29 cellular contexts compared by ENCODE assay signal in the genomic region with DNA sequence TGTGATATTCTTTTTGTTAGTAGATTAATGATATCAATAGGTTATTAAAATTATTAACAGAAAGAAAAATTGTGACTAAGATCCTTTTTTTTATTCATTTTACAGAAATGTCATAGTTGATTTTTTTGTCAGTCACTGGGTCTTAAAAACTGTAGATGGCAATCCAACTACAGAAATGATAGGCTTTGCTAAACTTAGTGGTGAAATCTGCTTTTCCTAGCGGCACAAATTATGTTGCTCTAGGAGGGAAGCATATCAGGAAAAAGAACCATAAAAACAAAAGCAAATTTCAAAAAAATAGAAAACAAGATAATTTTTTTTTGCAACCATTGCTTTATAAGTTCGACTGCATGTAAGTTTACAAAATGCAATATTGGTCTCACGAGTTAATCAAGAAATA.
DNase-seq lines count a peak whose midpoint lies in the region; FAIRE-seq and TF ChIP-seq lines count a peak whose summit lies in the region.
"Had no signal": no experiment of that assay in that cellular context is flagged by ENCODE, and none has a peak within 500 bp of the region (broad histone marks: within the 10 kb centered on the region; RNA-seq: fewer than 3 reads in every experiment).

No MANE protein-coding gene starts in this region.

- H3K4me3 ChIP-seq in LNCaP clone FGC (ENCODE audit: low read depth, low read length) (no peak overlapping the region), endodermal cell (ENCODE audit: low read length) (no peak overlapping the region)
- H3K4me3 ChIP-seq: A549, GM12878, GM23338, HAP-1, MG63, PC-9, SJCRH30 had no signal

- peaks cover 16% of the 10 kb centered on the region for H3K4me1 Mint-ChIP-seq in mesothelial cell of epicardium
- H3K4me1 Mint-ChIP-seq in type B pancreatic cell (ENCODE audit: unreplicated experiment): peaks cover 6% of the 10 kb centered on the region
- peaks cover 7% of the 10 kb centered on the region for H3K4me1 Mint-ChIP-seq in endodermal cell
- H3K4me1 Mint-ChIP-seq: CD4-positive, alpha-beta memory T cell; GM23338 had no signal

- FAIRE-seq in frontal cortex (lab: Jason Lieb, UNC): peak; percentile 50
- FAIRE-seq: A549, GM12878 had no signal

- H3K36me3 Mint-ChIP-seq in mesothelial cell of epicardium (no peaks in the 10 kb centered on the region), type B pancreatic cell (no peaks in the 10 kb centered on the region), endodermal cell (ENCODE audit: low read depth) (no peaks in the 10 kb centered on the region)
- H3K36me3 Mint-ChIP-seq: CD4-positive, alpha-beta memory T cell had no signal

- 91% methylated on average over 2 of the region's 3 CpGs; no CpG with 5 or more reads in 1 of the 2 experiments for WGBS in endodermal cell (ENCODE audit: insufficient coverage in 1 of 2, insufficient read length in 1 of 2), 2 experiments

- DNase-seq in LNCaP clone FGC (ENCODE audit: low read depth) (no peak), frontal cortex (ENCODE audit: low spot score in 2 of 2) (no peak), mesothelial cell of epicardium (ENCODE audit: low spot score in 2 of 2, unreplicated experiment in 2 of 2) (no peak), type B pancreatic cell (ENCODE audit: extremely low spot score, unreplicated experiment) (no peak), amygdala (lab: John Stamatoyannopoulos, UW) (no peak), NCI-H146 treated with DMSO at 0.1 percent for 48 hours (lab: John Stamatoyannopoulos, UW; ENCODE audit: unreplicated experiment) (no peak), endodermal cell (no peak)
- DNase-seq: AML-193; C1 segment of cervical spinal cord; CD4-positive, alpha-beta memory T cell; COR-L47; DMS79; EL; GDM1; HFFc6; KBM-7; MG63; NCI-H1105 treated with DMSO at 0.1 percent for 48 hours; NCI-H146; NCI-H2029; NCI-H446; NCI-H524 treated with DMSO at 0.1 percent for 48 hours; NCI-H774; PC-9; SJCRH30 had no signal

- TF ChIP-seq CTCF in LNCaP clone FGC (IDR thresholded peaks at IDR 0.05; ENCODE audit: control insufficient read depth, extremely low read depth, insufficient read depth): peak; percentile 13; the same call in 1 of the 2 replicates
- TF ChIP-seq CTCF in mesothelial cell of epicardium (IDR thresholded peaks at IDR 0.05; ENCODE audit: unreplicated experiment): no peak
- TF ChIP-seq CTCF in type B pancreatic cell (conservative IDR thresholded peaks at IDR 0.05): peak; percentile 26
- no peak for TF ChIP-seq CTCF in endodermal cell (conservative IDR thresholded peaks at IDR 0.05)

- no peaks in the 10 kb centered on the region for H3K36me3 ChIP-seq in endodermal cell (ENCODE audit: control insufficient read depth, insufficient read depth, low read length)
- H3K36me3 ChIP-seq: HAP-1, MG63, SJCRH30 had no signal

- no peaks in the 10 kb centered on the region for H3K27me3 Mint-ChIP-seq in mesothelial cell of epicardium (ENCODE audit: low read depth)
- no peaks in the 10 kb centered on the region for H3K27me3 Mint-ChIP-seq in type B pancreatic cell
- H3K27me3 Mint-ChIP-seq in endodermal cell (ENCODE audit: insufficient read depth): no peaks in the 10 kb centered on the region
- H3K27me3 Mint-ChIP-seq: CD4-positive, alpha-beta memory T cell had no signal

- H3K4me1 ChIP-seq in endodermal cell (ENCODE audit: control insufficient read depth, insufficient read depth, low read length): no peaks in the 10 kb centered on the region
- H3K4me1 ChIP-seq: A549, HAP-1, SJCRH30 had no signal

- H3K27ac Mint-ChIP-seq in mesothelial cell of epicardium (peak overlapping the region; percentile 32), type B pancreatic cell (no peak overlapping the region), endodermal cell (no peak overlapping the region)
- H3K27ac Mint-ChIP-seq: CD4-positive, alpha-beta memory T cell; GM23338; HFFc6 had no signal

- no peaks in the 10 kb centered on the region for H3K9me3 ChIP-seq in endodermal cell (ENCODE audit: control insufficient read depth, low read length)
- H3K9me3 ChIP-seq: A549, HAP-1, MG63, SJCRH30 had no signal

- H3K9ac ChIP-seq in endodermal cell (ENCODE audit: extremely low read depth, low read length, poor library complexity, severe bottlenecking): no peak overlapping the region

- H3K27me3 ChIP-seq in endodermal cell (ENCODE audit: control insufficient read depth, insufficient read depth, low read length, poor library complexity, severe bottlenecking): no peaks in the 10 kb centered on the region
- H3K27me3 ChIP-seq: MG63, SJCRH30 had no signal

- H3K4me3 Mint-ChIP-seq in mesothelial cell of epicardium (no peak overlapping the region), type B pancreatic cell (no peak overlapping the region), endodermal cell (no peak overlapping the region)
- H3K4me3 Mint-ChIP-seq: CD4-positive, alpha-beta memory T cell; GM23338; HFFc6 had no signal

- no peak overlapping the region for H3K27ac ChIP-seq in endodermal cell (ENCODE audit: low read depth, low read length)
- H3K27ac ChIP-seq: A549, PC-9, SJCRH30 had no signal

- H3K9me3 Mint-ChIP-seq in mesothelial cell of epicardium (peaks cover 4% of the 10 kb centered on the region), type B pancreatic cell (peaks cover 5% of the 10 kb centered on the region), endodermal cell (peaks cover 5% of the 10 kb centered on the region)

Comparison
In these comparisons a context has a peak if more than half of its experiments do, and no peak if none do; other contexts are left out.
1. CTCF ChIP-seq: peak in LNCaP clone FGC (single experiment) and type B pancreatic cell (single experiment); none in mesothelial cell of epicardium (single experiment) and endodermal cell (single experiment).